ENCODE assay signal across 24 cellular contexts in genomic region chr6:161400650-161401049, GRCh38.
"Had no signal": no experiment of that assay in that cellular context is flagged by ENCODE, and none has a peak within 500 bp of the region (broad histone marks: within the 10 kb centered on the region; RNA-seq: fewer than 3 reads in every experiment).

No MANE protein-coding gene starts in this region.

- H3K36me3 ChIP-seq: left ventricle myocardium inferior, lower lobe of right lung, neural progenitor cell, prostate gland, right atrium auricular region, spleen, tibial artery, upper lobe of left lung had no signal

- H2AFZ ChIP-seq: neural progenitor cell had no signal

- H3K4me1 Mint-ChIP-seq: naive thymus-derived CD4-positive, alpha-beta T cell; stimulated activated memory B cell treated with anti-CD40 and anti-IgM and Interleukin-4, amounts not matched to agents 10 μg/mL and 1 μg/mL and 100 μg/mL, for 72 hours had no signal

- H3K27me3 ChIP-seq: dorsolateral prefrontal cortex, neural progenitor cell, right atrium auricular region, spleen, testis, tibial artery, upper lobe of left lung had no signal

- ATAC-seq: left colon; lower lobe of right lung; naive thymus-derived CD4-positive, alpha-beta T cell; sciatic nerve; stimulated activated memory B cell treated with anti-CD40 and anti-IgM and Interleukin-4, amounts not matched to agents 10 μg/mL and 1 μg/mL and 100 μg/mL, for 72 hours; stimulated activated naive CD8-positive, alpha-beta T cell treated with anti-CD3 and anti-CD28 coated beads, Interleukin-15, Interleukin-2, amounts not matched to agents 100 U/mL and 50 U/mL, for 24 hours had no signal

- H3K4me3 ChIP-seq: dorsolateral prefrontal cortex, left ventricle myocardium inferior, lower lobe of right lung, neural progenitor cell, prostate gland, right atrium auricular region, skin epidermis, spleen, testis, tibial artery, upper lobe of left lung had no signal

- H3K27me3 Mint-ChIP-seq: stimulated activated memory B cell treated with anti-CD40 and anti-IgM and Interleukin-4, amounts not matched to agents 10 μg/mL and 1 μg/mL and 100 μg/mL, for 72 hours had no signal

- H3K27ac Mint-ChIP-seq: immature natural killer cell; naive thymus-derived CD4-positive, alpha-beta T cell; neural progenitor cell; stimulated activated memory B cell treated with anti-CD40 and anti-IgM and Interleukin-4, amounts not matched to agents 10 μg/mL and 1 μg/mL and 100 μg/mL, for 72 hours had no signal

- H3K4me3 Mint-ChIP-seq: immature natural killer cell; naive thymus-derived CD4-positive, alpha-beta T cell; nephron; neural progenitor cell; stimulated activated memory B cell treated with anti-CD40 and anti-IgM and Interleukin-4, amounts not matched to agents 10 μg/mL and 1 μg/mL and 100 μg/mL, for 72 hours had no signal

- H3K4me2 ChIP-seq: neural progenitor cell had no signal

- H3K4me1 ChIP-seq: lower lobe of right lung, neural progenitor cell, prostate gland, right atrium auricular region, spleen, testis, tibial artery, upper lobe of left lung had no signal

- H3K9ac ChIP-seq: neural progenitor cell had no signal

- H3K27ac ChIP-seq: dorsolateral prefrontal cortex, left ventricle myocardium inferior, lower lobe of right lung, neural progenitor cell, prostate gland, right atrium auricular region, skin epidermis, spleen, testis, tibial artery, upper lobe of left lung had no signal

- H3K36me3 Mint-ChIP-seq: immature natural killer cell; stimulated activated memory B cell treated with anti-CD40 and anti-IgM and Interleukin-4, amounts not matched to agents 10 μg/mL and 1 μg/mL and 100 μg/mL, for 72 hours had no signal

- H3K9me3 Mint-ChIP-seq: immature natural killer cell had no signal

- H3K9me3 ChIP-seq: prostate gland, testis had no signal

- DNase-seq: dorsolateral prefrontal cortex; effector CD4-positive, alpha-beta T cell; hypothalamus; immature natural killer cell; islet precursor cell; kidney glomerular epithelial cell; left colon; left ventricle myocardium inferior; lower lobe of right lung; naive thymus-derived CD4-positive, alpha-beta T cell; spleen; stimulated activated CD4-positive, alpha-beta T cell treated with anti-CD3 and anti-CD28 coated beads, Interleukin-4, amount 100 ng/mL, for 4 hours; stimulated activated naive CD8-positive, alpha-beta T cell treated with anti-CD3 and anti-CD28 coated beads, Interleukin-15, Interleukin-2, amounts not matched to agents 100 U/mL and 50 U/mL, for 24 hours; substantia nigra; testis; tibial artery; upper lobe of left lung had no signal
